ENCODE assay signal across 26 cellular contexts in genomic region chr4:98958065-98958464, GRCh38.
"Had no signal": no experiment of that assay in that cellular context is flagged by ENCODE, and none has a peak within 500 bp of the region (broad histone marks: within the 10 kb centered on the region; RNA-seq: fewer than 3 reads in every experiment).

No MANE protein-coding gene starts in this region.

- H3K4me1 ChIP-seq: ascending aorta, body of pancreas, Peyer's patch, SJCRH30 had no signal

- H3K36me3 ChIP-seq: ascending aorta, MG63, Peyer's patch, SJCRH30 had no signal

- H3K27me3 ChIP-seq: ascending aorta, body of pancreas, MG63, Peyer's patch, SJCRH30 had no signal

- DNase-seq: activated CD4-positive, alpha-beta T cell treated with anti-CD3 and anti-CD28 coated beads for 4 hours; activated CD8-positive, alpha-beta memory T cell treated with anti-CD3 and anti-CD28 coated beads, Interleukin-2, amount 50 U/mL, for 48 hours; activated CD8-positive, alpha-beta T cell treated with anti-CD3 and anti-CD28 coated beads for 36 hours; activated naive CD4-positive, alpha-beta T cell treated with Interleukin-2 at 50 U/mL for 16 hours; activated naive CD8-positive, alpha-beta T cell treated with anti-CD3 and anti-CD28 coated beads, Interleukin-2, amount 50 U/mL, for 24 hours; activated T-cell treated with anti-CD3 and anti-CD28 coated beads, Interleukin-2, amount 50 U/mL, for 1 hour; amniotic stem cell; body of pancreas; central memory CD4-positive, alpha-beta T cell; MG63; NCI-H1105; NCI-H1436; NCI-H1694 treated with DMSO at 0.1 percent for 48 hours; NCI-H2029 treated with DMSO at 0.1 percent for 48 hours; NCI-H345; NCI-H510A; NCI-H526 treated with DMSO at 0.1 percent for 48 hours; NCI-H82; NK-92 treated with Interleukin-12 subunit alpha and Interleukin-12 subunit beta, amount 100 ng/mL, for 24 hours; Peyer's patch; Right ventricle myocardium superior; SJCRH30 had no signal

- H3K27ac ChIP-seq: ascending aorta, body of pancreas, Peyer's patch, RWPE1, SJCRH30 had no signal

- ATAC-seq: activated CD4-positive, CD25-positive, alpha-beta regulatory T cell treated with anti-CD3 and anti-CD28 coated beads, Interleukin-2, amount 50 U/mL, for 24 hours; activated CD8-positive, alpha-beta T cell treated with anti-CD3 and anti-CD28 coated beads for 36 hours; activated naive CD4-positive, alpha-beta T cell treated with anti-CD3 and anti-CD28 coated beads, Interleukin-2, amount 50 U/mL, for 72 hours; activated naive CD8-positive, alpha-beta T cell treated with anti-CD3 and anti-CD28 coated beads, Interleukin-2, amount 50 U/mL, for 24 hours; body of pancreas had no signal

- H3K4me3 ChIP-seq: ascending aorta, body of pancreas, MG63, Peyer's patch, SJCRH30 had no signal
